19 cellular contexts compared by ENCODE assay signal in genomic region chr10:4736183-4736582, GRCh38.
"Had no signal": no experiment of that assay in that cellular context is flagged by ENCODE, and none has a peak within 500 bp of the region (broad histone marks: within the 10 kb centered on the region; RNA-seq: fewer than 3 reads in every experiment).

No MANE protein-coding gene starts in this region.

- H3K9me3 ChIP-seq: pancreas, right lobe of liver, thyroid gland had no signal

- ATAC-seq: natural killer cell; pancreas; right lobe of liver; stimulated activated naive CD8-positive, alpha-beta T cell treated with anti-CD3 and anti-CD28 coated beads, Interleukin-15, amount 100 ng/mL, for 72 hours had no signal

- DNase-seq: dorsolateral prefrontal cortex; effector CD4-positive, alpha-beta T cell; hypothalamus; immature natural killer cell; islet precursor cell; natural killer cell; occipital lobe; pancreas; right lobe of liver; small intestine; stimulated activated CD4-positive, alpha-beta T cell treated with anti-CD3 and anti-CD28 coated beads, Interleukin-15, amount 100 ng/mL, for 24 hours; stimulated activated CD4-positive, alpha-beta T cell treated with anti-CD3 and anti-CD28 coated beads, Interleukin-2, amount 100 ng/mL, for 48 hours; stimulated activated CD8-positive, alpha-beta memory T cell treated with anti-CD3 and anti-CD28 coated beads, Interleukin-4, amount 100 ng/mL, for 48 hours; stimulated activated naive CD4-positive, alpha-beta T cell; stimulated activated naive CD8-positive, alpha-beta T cell treated with anti-CD3 and anti-CD28 coated beads, Interleukin-15, amount 100 ng/mL, for 72 hours; thyroid gland had no signal

- H3K27ac ChIP-seq: dorsolateral prefrontal cortex, pancreas, right lobe of liver, thyroid gland had no signal

- H3K4me3 ChIP-seq: dorsolateral prefrontal cortex, lung, pancreas, right lobe of liver, thyroid gland had no signal

- H3K4me1 Mint-ChIP-seq: immature natural killer cell; memory B cell; natural killer cell; stimulated activated naive CD8-positive, alpha-beta T cell treated with anti-CD3 and anti-CD28 coated beads, Interleukin-15, amount 100 ng/mL, for 72 hours had no signal

- H3K4me1 ChIP-seq: pancreas, right lobe of liver, thyroid gland had no signal

- H3K27me3 Mint-ChIP-seq: type B pancreatic cell had no signal

- H3K27me3 ChIP-seq: right lobe of liver, thyroid gland had no signal

- H3K27ac Mint-ChIP-seq: immature natural killer cell; memory B cell; natural killer cell; stimulated activated naive CD8-positive, alpha-beta T cell treated with anti-CD3 and anti-CD28 coated beads, Interleukin-15, amount 100 ng/mL, for 72 hours; type B pancreatic cell had no signal

- H3K36me3 ChIP-seq: pancreas, right lobe of liver, thyroid gland had no signal

- H3K36me3 Mint-ChIP-seq: immature natural killer cell, memory B cell, natural killer cell, type B pancreatic cell had no signal

- H3K4me3 Mint-ChIP-seq: immature natural killer cell; memory B cell; natural killer cell; stimulated activated naive CD8-positive, alpha-beta T cell treated with anti-CD3 and anti-CD28 coated beads, Interleukin-15, amount 100 ng/mL, for 72 hours; type B pancreatic cell had no signal

- H3K9me3 Mint-ChIP-seq: immature natural killer cell; memory B cell; natural killer cell; stimulated activated naive CD8-positive, alpha-beta T cell treated with anti-CD3 and anti-CD28 coated beads, Interleukin-15, amount 100 ng/mL, for 72 hours had no signal
